1 cellular context compared by ENCODE assay signal in the genomic region with DNA sequence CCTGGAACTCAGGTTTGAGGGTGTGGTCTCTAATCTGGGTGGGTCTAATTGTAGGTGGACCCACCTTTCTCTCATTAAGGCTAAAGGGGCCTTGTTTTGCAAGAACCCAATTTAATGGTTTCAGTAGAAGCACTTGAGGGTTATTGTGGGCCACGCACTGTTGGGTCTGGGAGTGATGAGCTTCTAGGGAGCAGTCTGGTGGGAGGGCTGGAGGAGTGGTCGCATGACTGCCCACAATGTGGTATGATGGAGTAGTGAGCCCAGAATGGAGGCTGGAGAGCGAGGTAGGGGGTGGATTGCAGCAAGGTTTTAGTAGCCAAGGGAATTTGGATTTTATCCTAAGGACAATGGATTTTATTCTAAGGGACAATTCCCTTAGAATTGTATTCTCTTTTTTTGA.
TF ChIP-seq lines count a peak whose summit lies in the region.

No MANE protein-coding gene starts in this region.

TF ChIP-seq in GM23338, 12 proteins besides CTCF, POLR2A, EP300 and RAD21:
- TF ChIP-seq STAT1 (IDR thresholded peaks at IDR 0.05; ENCODE audit: unreplicated experiment) (no peak), EZH2 (IDR thresholded peaks at IDR 0.05; ENCODE audit: low read depth, unreplicated experiment) (no peak), JUNB (IDR thresholded peaks at IDR 0.05; ENCODE audit: unreplicated experiment) (no peak), EZH2phosphoT487 (IDR thresholded peaks at IDR 0.05; ENCODE audit: unreplicated experiment) (no peak), ETS1 (IDR thresholded peaks at IDR 0.05) (no peak), ZNF114 (CRISPR knock-in tag; IDR thresholded peaks at IDR 0.05) (no peak), NANOG (IDR thresholded peaks at IDR 0.05; ENCODE audit: borderline replicate concordance) (no peak), ZNF462 (CRISPR knock-in tag; IDR thresholded peaks at IDR 0.05) (no peak), ZNF331 (CRISPR knock-in tag; IDR thresholded peaks at IDR 0.05; ENCODE audit: low read depth) (no peak), CREB1 (CRISPR knock-in tag; IDR thresholded peaks at IDR 0.05; ENCODE audit: low read depth) (no peak), REST (IDR thresholded peaks at IDR 0.05; ENCODE audit: unreplicated experiment) (no peak), POLR2AphosphoS5 (IDR thresholded peaks at IDR 0.05; ENCODE audit: low read depth) (no peak)
